ENCODE assay signal across 22 cellular contexts in genomic region chr2:163887182-163887581, GRCh38.
DNase-seq lines count a peak whose midpoint lies in the region; ATAC-seq, FAIRE-seq and TF ChIP-seq lines count a peak whose summit lies in the region.
"Had no signal": no experiment of that assay in that cellular context is flagged by ENCODE, and none has a peak within 500 bp of the region (broad histone marks: within the 10 kb centered on the region; RNA-seq: fewer than 3 reads in every experiment).

No MANE protein-coding gene starts in this region.

- intact Hi-C loops in mammary epithelial cell (cut with micrococcal nuclease) = no loop called here
- intact Hi-C loops in breast epithelium (cut with DNase I; ENCODE audit: low total_unique reads) = no loop called here

- H3K9me3 ChIP-seq in mammary epithelial cell (replicated peaks; ENCODE audit: insufficient read depth, low read length) (peaks cover 2% of the 10 kb centered on the region), breast epithelium (no peaks in the 10 kb centered on the region), astrocyte (ENCODE audit: insufficient read depth, low read depth, low read length) (no peaks in the 10 kb centered on the region)
- H3K9me3 ChIP-seq: A549 had no signal

- H3K4me3 ChIP-seq in mammary epithelial cell (replicated peaks in 1 of 3; ENCODE audit: insufficient read depth in 1 of 3, low read depth in 2 of 3, low read length in 3 of 3) = no peak overlapping the region
- H3K4me3 ChIP-seq in breast epithelium = no peak overlapping the region
- H3K4me3 ChIP-seq in astrocyte (ENCODE audit: insufficient read depth, low read depth, low read length) = no peak overlapping the region
- H3K4me3 ChIP-seq: A549 had no signal

- H3K27me3 ChIP-seq in mammary epithelial cell (ENCODE audit: insufficient read depth, low read length) (no peaks in the 10 kb centered on the region), breast epithelium (no peaks in the 10 kb centered on the region), astrocyte (ENCODE audit: insufficient read depth, low read length) (no peaks in the 10 kb centered on the region)

- H3K4me1 ChIP-seq in mammary epithelial cell (ENCODE audit: insufficient read depth, low read length) (no peaks in the 10 kb centered on the region), breast epithelium (no peaks in the 10 kb centered on the region), astrocyte (ENCODE audit: insufficient read depth, low read length) (no peaks in the 10 kb centered on the region)
- H3K4me1 ChIP-seq: A549 had no signal

- H2AFZ ChIP-seq in mammary epithelial cell (ENCODE audit: low read depth, low read length) = no peak overlapping the region
- H2AFZ ChIP-seq in astrocyte (ENCODE audit: low read depth, low read length) = no peak overlapping the region

- BruUV-seq in mammary epithelial cell (replicated peaks; lab: Mats Ljungman, UMichigan) = no TSS peak

- no peaks in the 10 kb centered on the region for H3K36me3 Mint-ChIP-seq in astrocyte (ENCODE audit: low read depth, unreplicated experiment)
- no peaks in the 10 kb centered on the region for H3K36me3 Mint-ChIP-seq in glutamatergic neuron (ENCODE audit: unreplicated experiment)
- H3K36me3 Mint-ChIP-seq in type B pancreatic cell = no peaks in the 10 kb centered on the region
- H3K36me3 Mint-ChIP-seq: memory B cell had no signal

- no peak for ATAC-seq in GM19397 (IDR thresholded peaks at IDR 0.05; ENCODE audit: unreplicated experiment)
- no peak for ATAC-seq in HG02884 (IDR thresholded peaks at IDR 0.05; ENCODE audit: unreplicated experiment)
- ATAC-seq: A549, WTC11 had no signal

- TF ChIP-seq POLR2A in breast epithelium (IDR thresholded peaks at IDR 0.05) = no peak

- in situ Hi-C loops in mammary epithelial cell (cut with MboI; ENCODE audit: low sequenced_read_pairs in 2 of 2) = no loop called here

- H4K20me1 ChIP-seq in mammary epithelial cell (ENCODE audit: insufficient read depth, low read length) (no peaks in the 10 kb centered on the region), astrocyte (ENCODE audit: insufficient read depth, low read length) (no peaks in the 10 kb centered on the region)

- H3K36me3 ChIP-seq in mammary epithelial cell (ENCODE audit: insufficient read depth, low read length) (no peaks in the 10 kb centered on the region), breast epithelium (no peaks in the 10 kb centered on the region), astrocyte (ENCODE audit: insufficient read depth, low read length) (no peaks in the 10 kb centered on the region)

- no peak for DNase-seq in mammary epithelial cell
- DNase-seq in breast epithelium (ENCODE audit: low spot score in 2 of 2) = no peak
- no peak for DNase-seq in astrocyte (ENCODE audit: low read depth)
- DNase-seq in glutamatergic neuron = no peak
- no peak for DNase-seq in type B pancreatic cell (ENCODE audit: extremely low spot score, unreplicated experiment)
- no peak for DNase-seq in SKM-1 treated with dmso at 0.1 percent for 144 hours (lab: John Stamatoyannopoulos, UW; ENCODE audit: unreplicated experiment)
- DNase-seq: activated CD8-positive, alpha-beta memory T cell treated with anti-CD3 and anti-CD28 coated beads for 24 hours; amniotic stem cell; GDM1; NCI-H748 treated with DMSO at 0.1 percent for 48 hours; RPMI8226; stimulated activated CD4-positive, alpha-beta T cell treated with anti-CD3 and anti-CD28 coated beads, Interleukin-4, amount 100 ng/mL, for 1 hour; stimulated activated CD8-positive, alpha-beta memory T cell treated with anti-CD3 and anti-CD28 coated beads, Interleukin-4, amount 100 ng/mL, for 48 hours; T-helper 1 cell had no signal

- dilution Hi-C loops in mammary epithelial cell (cut with HindIII; ENCODE audit: low sequenced_read_pairs) = loop anchor here (10.0 kb wide), 1 partner anchor 82 kb away; no protein-coding TSS in a partner anchor

- H3K4me2 ChIP-seq in mammary epithelial cell (ENCODE audit: insufficient read depth, low read depth, low read length) (no peak overlapping the region), astrocyte (ENCODE audit: low read length) (no peak overlapping the region)
- H3K4me2 ChIP-seq: A549 had no signal

- no peak overlapping the region for H3K27ac Mint-ChIP-seq in astrocyte (ENCODE audit: unreplicated experiment)
- no peak overlapping the region for H3K27ac Mint-ChIP-seq in glutamatergic neuron (ENCODE audit: unreplicated experiment)
- no peak overlapping the region for H3K27ac Mint-ChIP-seq in type B pancreatic cell
- H3K27ac Mint-ChIP-seq: activated T-helper 2 cell treated with anti-CD3 and anti-CD28 coated beads, Interferon-gamma antibody, Interleukin-2, Interleukin-4, amounts not matched to agents 10 μg/mL and 5 μg/mL and 100 μg/mL, durations not matched to agents 14 hours and 24 hours and 36 hours; dendritic cell treated with granulocyte-macrophage colony-stimulating factor and Interleukin-4, amounts not matched to agents 40 ng/mL and 50 ng/mL, for 4 days; memory B cell; WTC11 had no signal

- CTCF ChIA-PET in mammary epithelial cell (lab: Charles Lee; ENCODE audit: low non-redundant PET) = no interaction called here

- H3K4me3 Mint-ChIP-seq in astrocyte (ENCODE audit: unreplicated experiment) (no peak overlapping the region), glutamatergic neuron (ENCODE audit: unreplicated experiment) (no peak overlapping the region), type B pancreatic cell (no peak overlapping the region)
- H3K4me3 Mint-ChIP-seq: dendritic cell treated with granulocyte-macrophage colony-stimulating factor and Interleukin-4, amounts not matched to agents 40 ng/mL and 50 ng/mL, for 4 days; memory B cell; WTC11 had no signal

- H3K9ac ChIP-seq in mammary epithelial cell (ENCODE audit: insufficient read depth, low read length) = no peak overlapping the region
- no peak overlapping the region for H3K9ac ChIP-seq in astrocyte (ENCODE audit: low read length)

- FAIRE-seq in astrocyte (lab: Jason Lieb, UNC) = no peak
- FAIRE-seq: A549, H54 had no signal

- H3K27me3 Mint-ChIP-seq in astrocyte (ENCODE audit: low read depth, unreplicated experiment) (no peaks in the 10 kb centered on the region), glutamatergic neuron (ENCODE audit: unreplicated experiment) (no peaks in the 10 kb centered on the region), type B pancreatic cell (no peaks in the 10 kb centered on the region)
- H3K27me3 Mint-ChIP-seq: dendritic cell treated with granulocyte-macrophage colony-stimulating factor and Interleukin-4, amounts not matched to agents 40 ng/mL and 50 ng/mL, for 4 days; memory B cell had no signal

- no peak overlapping the region for H3K27ac ChIP-seq in mammary epithelial cell (ENCODE audit: insufficient read depth, low read depth, low read length)
- no peak overlapping the region for H3K27ac ChIP-seq in breast epithelium
- no peak overlapping the region for H3K27ac ChIP-seq in astrocyte (ENCODE audit: low read depth, low read length)
- H3K27ac ChIP-seq: A549 had no signal

- H3K4me1 Mint-ChIP-seq in astrocyte (ENCODE audit: low read depth, unreplicated experiment) = no peaks in the 10 kb centered on the region
- no peaks in the 10 kb centered on the region for H3K4me1 Mint-ChIP-seq in glutamatergic neuron (ENCODE audit: low read depth, unreplicated experiment)
- H3K4me1 Mint-ChIP-seq in type B pancreatic cell (ENCODE audit: unreplicated experiment) = peaks cover 4% of the 10 kb centered on the region
- H3K4me1 Mint-ChIP-seq: memory B cell, WTC11 had no signal

- H3K79me2 ChIP-seq in mammary epithelial cell (ENCODE audit: insufficient read depth, low read length) = no peaks in the 10 kb centered on the region
- H3K79me2 ChIP-seq in astrocyte (ENCODE audit: insufficient read depth, low read length) = no peaks in the 10 kb centered on the region

- H3K9me3 Mint-ChIP-seq in astrocyte (ENCODE audit: unreplicated experiment) (peaks cover 2% of the 10 kb centered on the region), glutamatergic neuron (ENCODE audit: unreplicated experiment) (no peaks in the 10 kb centered on the region), type B pancreatic cell (no peaks in the 10 kb centered on the region)
- H3K9me3 Mint-ChIP-seq: activated T-helper 2 cell treated with anti-CD3 and anti-CD28 coated beads, Interferon-gamma antibody, Interleukin-2, Interleukin-4, amounts not matched to agents 10 μg/mL and 5 μg/mL and 100 μg/mL, durations not matched to agents 14 hours and 24 hours and 36 hours had no signal

- TF ChIP-seq CTCF in mammary epithelial cell (conservative IDR thresholded peaks at IDR 0.05 in 1 of 2, IDR thresholded peaks at IDR 0.05 in 1 of 2; ENCODE audit: extremely low read depth in 1 of 2, insufficient read depth in 1 of 2, low read depth in 1 of 2, low read length in 2 of 2) = peak; percentile 24 to 25
- peak in 1 of 3 donors; percentile 17 for TF ChIP-seq CTCF in breast epithelium (IDR thresholded peaks at IDR 0.05)
- TF ChIP-seq CTCF in astrocyte (IDR thresholded peaks at IDR 0.05; ENCODE audit: insufficient read depth, low read depth, low read length) = peak; percentile 33
- TF ChIP-seq CTCF in glutamatergic neuron (IDR thresholded peaks at IDR 0.05; ENCODE audit: partially characterized antibody, unreplicated experiment) = peak; percentile 72
- TF ChIP-seq CTCF in type B pancreatic cell (conservative IDR thresholded peaks at IDR 0.05) = peak; percentile 73
